ENCODE assay signal across 8 cellular contexts in the genomic region with DNA sequence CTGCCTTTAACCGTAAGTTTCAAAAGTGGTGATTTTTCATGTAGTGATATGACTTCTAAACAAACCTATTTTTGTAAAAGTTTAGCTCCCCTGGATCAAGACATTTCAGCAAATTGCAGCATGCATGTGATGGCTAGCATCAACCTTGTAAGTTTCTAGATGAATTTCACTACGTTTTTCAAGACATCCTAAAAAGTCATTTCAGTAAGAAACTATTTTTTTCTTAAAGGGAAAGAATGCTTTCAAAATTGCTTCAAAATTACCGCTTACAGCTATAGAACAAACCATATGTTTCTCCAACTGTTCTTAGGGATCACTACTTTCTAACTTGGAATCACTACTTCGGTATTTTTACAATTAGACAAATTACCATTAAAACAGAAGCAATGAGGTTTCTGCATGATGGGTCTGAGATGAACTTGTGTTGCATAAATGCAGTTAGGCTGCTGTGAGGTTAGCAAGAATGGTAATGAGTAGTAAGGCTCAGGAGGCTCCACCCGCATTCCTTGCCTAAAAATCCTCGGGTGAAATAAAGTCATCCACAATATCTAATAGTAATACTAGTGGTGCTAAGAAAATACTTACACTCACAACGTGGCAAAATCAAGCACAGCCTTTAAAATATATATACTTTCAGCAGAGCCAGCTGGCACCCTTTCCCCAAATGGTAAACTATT. TPM values are rescaled to one million over a fixed set of nuclear protein-coding genes. Genes with fewer than 3 reads are reported as not detected.
A peak's percentile ranks its signal among the peaks of the same experiment; 100 is the strongest.
DNase-seq lines count a peak whose midpoint lies in the region; ATAC-seq, FAIRE-seq and TF ChIP-seq lines count a peak whose summit lies in the region.

No MANE protein-coding gene starts in this region.

- peaks cover 10% of the 10 kb centered on the region for H3K36me3 Mint-ChIP-seq in activated T-cell treated with anti-CD3 and anti-CD28 coated beads, Interleukin-2, amount 50 U/mL, for 24 hours (ENCODE audit: low read depth)

- no peaks in the 10 kb centered on the region for H3K9me3 Mint-ChIP-seq in activated T-cell treated with anti-CD3 and anti-CD28 coated beads, Interleukin-2, amount 50 U/mL, for 24 hours

- H4K20me1 ChIP-seq in mammary epithelial cell (ENCODE audit: insufficient read depth, low read length) = no peaks in the 10 kb centered on the region

- H3K9me3 ChIP-seq in mammary epithelial cell (replicated peaks; ENCODE audit: insufficient read depth, low read length) (no peaks in the 10 kb centered on the region), lung (ENCODE audit: control insufficient read depth in 2 of 2, insufficient read depth in 1 of 2, low read length in 1 of 2) (no peaks in the 10 kb centered on the region), upper lobe of left lung (no peaks in the 10 kb centered on the region)

- H3K36me3 ChIP-seq in mammary epithelial cell (ENCODE audit: insufficient read depth, low read length) (no peaks in the 10 kb centered on the region), lung (ENCODE audit: control insufficient read depth in 2 of 2, insufficient read depth in 2 of 2, low read length in 2 of 2) (peaks cover 2 to 3% of the 10 kb centered on the region in 2 donors), upper lobe of left lung (peaks cover 0 to 7% (median 1%) of the 10 kb centered on the region in 4 donors)

- TF ChIP-seq EP300 in upper lobe of left lung (IDR thresholded peaks at IDR 0.05) = no peak

- H3K9ac ChIP-seq in mammary epithelial cell (ENCODE audit: insufficient read depth, low read length) = no peak overlapping the region

- H3K79me2 ChIP-seq in mammary epithelial cell (ENCODE audit: insufficient read depth, low read length) = no peaks in the 10 kb centered on the region

- CTCF ChIA-PET in mammary epithelial cell (lab: Charles Lee; ENCODE audit: low non-redundant PET) = no interaction called here

- H3K4me1 Mint-ChIP-seq in activated T-cell treated with anti-CD3 and anti-CD28 coated beads, Interleukin-2, amount 50 U/mL, for 24 hours (ENCODE audit: low read depth) = peaks cover 32% of the 10 kb centered on the region

- no peak for FAIRE-seq in GM12892 (lab: Jason Lieb, UNC)

- peak overlapping the region; percentile 69 to 96 (median 84) for H3K4me3 ChIP-seq in mammary epithelial cell (replicated peaks in 1 of 3; ENCODE audit: insufficient read depth in 1 of 3, low read depth in 2 of 3, low read length in 3 of 3)
- H3K4me3 ChIP-seq in lung = no peak overlapping the region
- peak overlapping the region in 3 of 4 donors; percentile 55 to 92 (median 83) for H3K4me3 ChIP-seq in upper lobe of left lung

- H3K4me3 Mint-ChIP-seq in activated T-cell treated with anti-CD3 and anti-CD28 coated beads, Interleukin-2, amount 50 U/mL, for 24 hours = peak overlapping the region; percentile 76

- no TSS peak for BruUV-seq in mammary epithelial cell (replicated peaks; lab: Mats Ljungman, UMichigan)

- H3K4me2 ChIP-seq in mammary epithelial cell (ENCODE audit: insufficient read depth, low read depth, low read length) = peak overlapping the region; percentile 99

- H3K27me3 Mint-ChIP-seq in activated T-cell treated with anti-CD3 and anti-CD28 coated beads, Interleukin-2, amount 50 U/mL, for 24 hours = peaks cover 5% of the 10 kb centered on the region

- in situ Hi-C loops in mammary epithelial cell (cut with MboI; ENCODE audit: low sequenced_read_pairs in 2 of 2) = no loop called here

- TF ChIP-seq POLR2A in upper lobe of left lung (IDR thresholded peaks at IDR 0.05) (no peak), GM12892 (IDR thresholded peaks at IDR 0.05; ENCODE audit: low read depth, low read length) (no peak)

- H3K27me3 ChIP-seq in mammary epithelial cell (ENCODE audit: insufficient read depth, low read length) (no peaks in the 10 kb centered on the region), lung (ENCODE audit: control insufficient read depth, insufficient read depth) (no peaks in the 10 kb centered on the region), upper lobe of left lung (no peaks in the 10 kb centered on the region)

- 50% methylated on average over 7 of the region's 7 CpGs for WGBS in mammary epithelial cell (ENCODE audit: low coverage, missing lambda C conversion rate)
- WGBS in lung, 2 donors = 23 to 32% methylated on average over 7 of the region's 7 CpGs
- 29 to 30% methylated on average over 7 of the region's 7 CpGs for WGBS in upper lobe of left lung, 2 donors

- H3K27ac Mint-ChIP-seq in activated T-cell treated with anti-CD3 and anti-CD28 coated beads, Interleukin-2, amount 50 U/mL, for 24 hours = peak overlapping the region; percentile 78

- H3K4me1 ChIP-seq in mammary epithelial cell (ENCODE audit: insufficient read depth, low read length) (peaks cover 16% of the 10 kb centered on the region), lung (ENCODE audit: control insufficient read depth in 2 of 2, insufficient read depth in 2 of 2, low read length in 2 of 2) (peaks cover 0 to 2% of the 10 kb centered on the region in 2 donors), upper lobe of left lung (peaks cover 6 to 18% (median 10%) of the 10 kb centered on the region in 4 donors)

- no peak for TF ChIP-seq CTCF in mammary epithelial cell (conservative IDR thresholded peaks at IDR 0.05 in 1 of 2, IDR thresholded peaks at IDR 0.05 in 1 of 2; ENCODE audit: extremely low read depth in 1 of 2, insufficient read depth in 1 of 2, low read depth in 1 of 2, low read length in 2 of 2)
- TF ChIP-seq CTCF in lung (IDR thresholded peaks at IDR 0.05; ENCODE audit: control extremely low read depth, extremely low read depth) = no peak
- no peak for TF ChIP-seq CTCF in upper lobe of left lung (IDR thresholded peaks at IDR 0.05)

- ATAC-seq in lung (ENCODE audit: insufficient read depth, low FRiP score) (peak; percentile 4), upper lobe of left lung (ENCODE audit: low FRiP score in 2 of 2) (peak in 1 of 2 donors; percentile 73)

- no peak overlapping the region for H3K27ac ChIP-seq in mammary epithelial cell (ENCODE audit: insufficient read depth, low read depth, low read length)
- no peak overlapping the region for H3K27ac ChIP-seq in lung (ENCODE audit: low read depth in 1 of 2, low read length in 1 of 2)
- peak overlapping the region; percentile 85 to 94 (median 90) for H3K27ac ChIP-seq in upper lobe of left lung

- H2AFZ ChIP-seq in mammary epithelial cell (ENCODE audit: low read depth, low read length) = no peak overlapping the region

- intact Hi-C loops in mammary epithelial cell (cut with micrococcal nuclease) = loop anchor here (2.0 to 5.0 kb wide), 3 partner anchors 47 to 239 kb away; partner anchors contain the start of gene HABP4

- dilution Hi-C loops in mammary epithelial cell (cut with HindIII; ENCODE audit: low sequenced_read_pairs) = no loop called here

- no peak for DNase-seq in activated T-cell treated with anti-CD3 and anti-CD28 coated beads, Interleukin-2, amount 50 U/mL, for 24 hours
- DNase-seq in activated T-cell treated with anti-CD3 and anti-CD28 coated beads, Interleukin-2, amount 50 U/mL, for 48 hours = no peak
- DNase-seq in mammary epithelial cell (peak; percentile 23), lung (ENCODE audit: low spot score) (no peak), upper lobe of left lung (no peak), NCI-H2196 treated with DMSO at 0.1 percent for 48 hours (lab: John Stamatoyannopoulos, UW; ENCODE audit: unreplicated experiment) (no peak), foreskin melanocyte (no peak), GM12892 (ENCODE audit: insufficient read length) (no peak)

RNA-seq across cellular contexts. Expression of gene CDC14B, which starts 53.8 kb away (rescaled TPM):
- total RNA-seq in mammary epithelial cell (10 to 100 TPM in 1 of 2 donors, 1 to 10 TPM in 1; 9.4 to 14.5 TPM), lung (10 to 100 TPM; 11.5 to 29.8 TPM), upper lobe of left lung (10 to 100 TPM in 4 of 6 donors, 1 to 10 TPM in 2; 6.0 to 28.5 (median 12.7) TPM)
- polyA plus RNA-seq in mammary epithelial cell (5.2 TPM), lung (1 to 10 TPM; 2.9 to 4.5 TPM)
- polyA minus RNA-seq in mammary epithelial cell = 8.0 TPM
- polyA plus RNA-seq in GM12892 (2012; ENCODE audit: missing spikeins) = 0.74 TPM

Comparison
In these comparisons a context has a peak if more than half of its experiments do, and no peak if none do; other contexts are left out.
1. H3K27ac ChIP-seq: peak in upper lobe of left lung (4 of 4); none in mammary epithelial cell (single experiment) and lung (0 of 2).